In genomic region chr4:113157086-113157857, GRCh38 we compare ENCODE assay signal across 32 cellular contexts.
DNase-seq lines count a peak whose midpoint lies in the region; ATAC-seq, FAIRE-seq and TF ChIP-seq lines count a peak whose summit lies in the region.
"Had no signal": no experiment of that assay in that cellular context is flagged by ENCODE, and none has a peak within 500 bp of the region (broad histone marks: within the 10 kb centered on the region; RNA-seq: fewer than 3 reads in every experiment).

No MANE protein-coding gene starts in this region.

- no peaks in the 10 kb centered on the region for H3K4me1 ChIP-seq in H1 (replicated peaks in 1 of 4; ENCODE audit: control insufficient read depth in 3 of 4, insufficient read depth in 4 of 4, low read length in 3 of 4)
- H3K4me1 ChIP-seq: colonic mucosa had no signal

- no peak overlapping the region for H3K27ac ChIP-seq in H1 (ENCODE audit: low read depth, low read length)
- H3K27ac ChIP-seq: BLaER1, cardiac muscle cell, colonic mucosa, epithelial cell of prostate, GM23248 had no signal

- no peaks in the 10 kb centered on the region for H3K27me3 Mint-ChIP-seq in nephron (ENCODE audit: low read depth)
- H3K27me3 Mint-ChIP-seq: activated naive CD8-positive, alpha-beta T cell treated with anti-CD3 and anti-CD28 coated beads, Interleukin-2, amount 10 ng/mL, durations not matched to agents 7 days and 5 days; IgD-negative memory B cell; stimulated activated naive B cell treated with anti-CD40 and anti-IgM and Interleukin-4, amounts not matched to agents 10 μg/mL and 1 μg/mL and 100 μg/mL, for 72 hours had no signal

- TF ChIP-seq EP300 in H1 (IDR thresholded peaks at IDR 0.05; ENCODE audit: borderline replicate concordance in 1 of 2, low read depth in 2 of 2, low read length in 2 of 2), result no peak

- CTCF ChIA-PET in H1 (lab: Charles Lee; ENCODE audit: partially characterized antibody), result interaction anchor here (0.8 to 1.3 kb wide), 4 partner anchors 12 to 91 kb away, joined by 3 to 4 read pairs (median 4); no protein-coding TSS in a partner anchor

- H3K4me3 ChIP-seq in H1 (ENCODE audit: extremely low read depth in 1 of 4, insufficient read depth in 2 of 4, low read depth in 3 of 4, low read length in 4 of 4), result no peak overlapping the region
- H3K4me3 ChIP-seq: BLaER1, cardiac muscle cell, colonic mucosa, GM23248 had no signal

- POLR2A ChIA-PET in H1 (lab: Charles Lee; ENCODE audit: partially characterized antibody), result no interaction called here

- no peak overlapping the region for H4K91ac ChIP-seq in H1 (replicated peaks; ENCODE audit: insufficient read length, low read length)

- no peak overlapping the region for H3K9ac ChIP-seq in H1 (replicated peaks in 1 of 4; ENCODE audit: extremely low read depth in 1 of 4, low read depth in 3 of 4, low read length in 3 of 4)
- H3K9ac ChIP-seq: BLaER1, GM23248 had no signal

- no peaks in the 10 kb centered on the region for H3K9me3 Mint-ChIP-seq in nephron
- H3K9me3 Mint-ChIP-seq: activated CD4-positive, alpha-beta T cell treated with anti-CD3 and anti-CD28 coated beads, Interleukin-2, amount 10 ng/mL, durations not matched to agents 24 days and 14 days; activated naive CD8-positive, alpha-beta T cell treated with anti-CD3 and anti-CD28 coated beads, Interleukin-2, amount 10 ng/mL, durations not matched to agents 7 days and 5 days; IgD-negative memory B cell had no signal

- H3K36me3 ChIP-seq in H1 (ENCODE audit: control insufficient read depth in 2 of 4, insufficient read depth in 4 of 4, low read length in 3 of 4), result no peaks in the 10 kb centered on the region
- H3K36me3 ChIP-seq: BLaER1, cardiac muscle cell, colonic mucosa had no signal

- H3K23ac ChIP-seq in H1 (ENCODE audit: insufficient read length), result no peak overlapping the region

- 29% methylated on average over 3 of the region's 3 CpGs; no CpG with 5 or more reads in 1 of the 2 experiments for WGBS in H1 (ENCODE audit: extremely low coverage in 1 of 2, insufficient coverage in 1 of 2, insufficient read length in 1 of 2, insufficient replicate concordance in 2 of 2, low coverage in 1 of 2, low lambda C conversion rate in 2 of 2, missing lambda C conversion rate in 1 of 2), 2 experiments

- FAIRE-seq in H1 (lab: Jason Lieb, UNC), result peak; percentile 58
- FAIRE-seq: RCC 7860, small intestine had no signal

- H3K9me3 ChIP-seq in H1 (ENCODE audit: insufficient read depth in 2 of 2, low read depth in 1 of 2, low read length in 1 of 2), result no peaks in the 10 kb centered on the region
- H3K9me3 ChIP-seq: BLaER1, colonic mucosa had no signal

- no peak overlapping the region for H4K5ac ChIP-seq in H1 (ENCODE audit: insufficient read length, low read depth, low read length)

- no peak overlapping the region for H3K4me2 ChIP-seq in H1 (ENCODE audit: insufficient read depth in 1 of 2, low read depth in 2 of 2, low read length in 2 of 2)
- H3K4me2 ChIP-seq: BLaER1 had no signal

- H3K4me1 Mint-ChIP-seq in nephron, result peaks cover 18% of the 10 kb centered on the region
- H3K4me1 Mint-ChIP-seq: activated CD4-positive, alpha-beta T cell treated with anti-CD3 and anti-CD28 coated beads, Interleukin-2, amount 10 ng/mL, durations not matched to agents 24 days and 14 days; activated naive CD8-positive, alpha-beta T cell treated with anti-CD3 and anti-CD28 coated beads, Interleukin-2, amount 10 ng/mL, durations not matched to agents 7 days and 5 days; IgD-negative memory B cell; stimulated activated naive B cell treated with anti-CD40 and anti-IgM and Interleukin-4, amounts not matched to agents 10 μg/mL and 1 μg/mL and 100 μg/mL, for 72 hours had no signal

- H3K14ac ChIP-seq in H1 (ENCODE audit: insufficient read length), result no peak overlapping the region

- no peak overlapping the region for H3K4me3 Mint-ChIP-seq in nephron
- H3K4me3 Mint-ChIP-seq: activated CD4-positive, alpha-beta T cell treated with anti-CD3 and anti-CD28 coated beads, Interleukin-2, amount 10 ng/mL, durations not matched to agents 24 days and 14 days; activated naive CD8-positive, alpha-beta T cell treated with anti-CD3 and anti-CD28 coated beads, Interleukin-2, amount 10 ng/mL, durations not matched to agents 7 days and 5 days; IgD-negative memory B cell; stimulated activated naive B cell treated with anti-CD40 and anti-IgM and Interleukin-4, amounts not matched to agents 10 μg/mL and 1 μg/mL and 100 μg/mL, for 72 hours had no signal

- DNase-seq in NCI-H345 (lab: John Stamatoyannopoulos, UW), result peak; percentile 7
- DNase-seq in NCI-H345 treated with DMSO at 0.1 percent for 48 hours (lab: John Stamatoyannopoulos, UW; ENCODE audit: unreplicated experiment), result no peak
- peak; percentile 54 for DNase-seq in LHCN-M2 (ENCODE audit: low read depth)
- no peak for DNase-seq in H1 (ENCODE audit: low read depth in 1 of 2, low spot score in 2 of 2)
- no peak for DNase-seq in AML-193 (lab: John Stamatoyannopoulos, UW)
- no peak for DNase-seq in activated naive CD4-positive, alpha-beta T cell treated with anti-CD3 and anti-CD28 coated beads, Interleukin-2, amount 50 U/mL, for 16 hours
- DNase-seq: activated CD4-positive, alpha-beta T cell treated with anti-CD3 and anti-CD28 coated beads, Interleukin-2, amount 10 ng/mL, durations not matched to agents 24 days and 14 days; activated effector memory CD4-positive, alpha-beta T cell treated with anti-CD3 and anti-CD28 coated beads, Interleukin-2, amount 50 U/mL, for 16 hours; activated naive CD8-positive, alpha-beta T cell treated with anti-CD3 and anti-CD28 coated beads, Interleukin-2, amount 10 ng/mL, durations not matched to agents 7 days and 5 days; activated T-cell treated with anti-CD3 and anti-CD28 coated beads, Interleukin-2, amount 50 U/mL, for 1 hour; aorta; colonic mucosa; DND-41; effector CD4-positive, alpha-beta T cell; GM23248; islet precursor cell; left ventricle myocardium superior; NCI-H1048; SIG-M5; small intestine; stimulated activated naive B cell treated with anti-CD40 and anti-IgM and Interleukin-4, amounts not matched to agents 10 μg/mL and 1 μg/mL and 100 μg/mL, for 72 hours; substantia nigra; SW 1271; T-helper 9 cell; trophoblast cell had no signal

- no peaks in the 10 kb centered on the region for H3K79me2 ChIP-seq in H1 (ENCODE audit: control insufficient read depth in 1 of 2, insufficient read depth in 2 of 2, low read length in 2 of 2)

- H4K8ac ChIP-seq in H1 (ENCODE audit: extremely low read depth, insufficient read depth, low read length), result no peak overlapping the region

- H2BK120ac ChIP-seq in H1 (replicated peaks; ENCODE audit: low read depth, low read length), result no peak overlapping the region

- H3K79me1 ChIP-seq in H1 (ENCODE audit: low read depth, low read length), result no peaks in the 10 kb centered on the region

- no peak overlapping the region for H2AK5ac ChIP-seq in H1 (ENCODE audit: low read depth, low read length)

- H2BK20ac ChIP-seq in H1 (ENCODE audit: low read length), result no peak overlapping the region

- no peak for TF ChIP-seq POLR2A in H1 (IDR thresholded peaks at IDR 0.05; ENCODE audit: control extremely low read depth in 1 of 2, low read depth in 2 of 2, low read length in 2 of 2)

- TF ChIP-seq CTCF in H1 (IDR thresholded peaks at IDR 0.05; ENCODE audit: control extremely low read depth in 1 of 3, insufficient read depth in 1 of 3, low read depth in 1 of 3, low read length in 3 of 3), result no peak
- TF ChIP-seq CTCF in nephron (IDR thresholded peaks at IDR 0.05; ENCODE audit: unreplicated experiment in 3 of 3), result no peak

- ATAC-seq in SK-N-SH treated with all-trans-retinoic acid at 6 μM for 48 hours, result no peak
- ATAC-seq: left ventricle myocardium superior; stimulated activated naive B cell treated with anti-CD40 and anti-IgM and Interleukin-4, amounts not matched to agents 10 μg/mL and 1 μg/mL and 100 μg/mL, for 72 hours had no signal

- peak overlapping the region in 2 of 3 experiments; percentile 22 to 55 for H3K27ac Mint-ChIP-seq in nephron
- H3K27ac Mint-ChIP-seq: activated CD4-positive, alpha-beta T cell treated with anti-CD3 and anti-CD28 coated beads, Interleukin-2, amount 10 ng/mL, durations not matched to agents 24 days and 14 days; activated naive CD8-positive, alpha-beta T cell treated with anti-CD3 and anti-CD28 coated beads, Interleukin-2, amount 10 ng/mL, durations not matched to agents 7 days and 5 days; IgD-negative memory B cell; stimulated activated naive B cell treated with anti-CD40 and anti-IgM and Interleukin-4, amounts not matched to agents 10 μg/mL and 1 μg/mL and 100 μg/mL, for 72 hours had no signal

- TF ChIP-seq RAD21 in H1 (IDR thresholded peaks at IDR 0.05 in 1 of 2, conservative IDR thresholded peaks at IDR 0.05 in 1 of 2; ENCODE audit: low read depth in 2 of 2, low read length in 2 of 2), result no peak

- H2BK5ac ChIP-seq in H1 (ENCODE audit: low read depth, low read length), result no peak overlapping the region

- no peak overlapping the region for H3K56ac ChIP-seq in H1 (replicated peaks; ENCODE audit: insufficient read length, low read depth, low read length)

- no peak overlapping the region for H3K4ac ChIP-seq in H1 (replicated peaks; ENCODE audit: insufficient read length, low read depth, low read length)

- H3K23me2 ChIP-seq in H1 (ENCODE audit: low read depth, low read length), result no peaks in the 10 kb centered on the region

- H2BK12ac ChIP-seq in H1 (ENCODE audit: low read depth, low read length), result no peak overlapping the region

- no peak overlapping the region for H2BK15ac ChIP-seq in H1 (ENCODE audit: low read length)

- H2AFZ ChIP-seq in H1 (ENCODE audit: low read length), result no peak overlapping the region
- H2AFZ ChIP-seq: GM23248 had no signal

- H4K20me1 ChIP-seq in H1 (replicated peaks in 1 of 2; ENCODE audit: control insufficient read depth in 1 of 2, insufficient read depth in 2 of 2, low read length in 2 of 2), result no peaks in the 10 kb centered on the region
- H4K20me1 ChIP-seq: BLaER1 had no signal

- no peak overlapping the region for H3K18ac ChIP-seq in H1 (ENCODE audit: extremely low read depth, low read length)

- no peaks in the 10 kb centered on the region for H3K36me3 Mint-ChIP-seq in nephron (ENCODE audit: low read depth)
- H3K36me3 Mint-ChIP-seq: activated naive CD8-positive, alpha-beta T cell treated with anti-CD3 and anti-CD28 coated beads, Interleukin-2, amount 10 ng/mL, durations not matched to agents 7 days and 5 days; IgD-negative memory B cell; stimulated activated naive B cell treated with anti-CD40 and anti-IgM and Interleukin-4, amounts not matched to agents 10 μg/mL and 1 μg/mL and 100 μg/mL, for 72 hours had no signal

- H3K27me3 ChIP-seq in H1 (replicated peaks in 1 of 4; ENCODE audit: control insufficient read depth in 3 of 4, extremely low read depth in 1 of 4, insufficient read depth in 3 of 4, low read length in 3 of 4), result no peaks in the 10 kb centered on the region
- H3K27me3 ChIP-seq: BLaER1, cardiac muscle cell, colonic mucosa had no signal

TF ChIP-seq in H1, 55 proteins besides CTCF, POLR2A, EP300 and RAD21 (continues in another document):
- TF ChIP-seq SRF (IDR thresholded peaks at IDR 0.05; ENCODE audit: low read depth, low read length), result peak; percentile 66
- peak; percentile 53 for TF ChIP-seq TEAD4 (IDR thresholded peaks at IDR 0.05; ENCODE audit: low read depth, low read length)
- no peak for TF ChIP-seq TBP (IDR thresholded peaks at IDR 0.05; ENCODE audit: low read depth, low read length)

TF ChIP-seq in SK-N-SH treated with all-trans-retinoic acid at 6 μM for 48 hours, 23 proteins besides CTCF, POLR2A, EP300 and RAD21 (continues in another document):
- no peak for TF ChIP-seq PPARA (CRISPR knock-in tag; IDR thresholded peaks at IDR 0.05; ENCODE audit: borderline replicate concordance)
- TF ChIP-seq ESRRG (CRISPR knock-in tag; IDR thresholded peaks at IDR 0.05), result no peak

Comparison
In these comparisons a context has a peak if more than half of its experiments do, and no peak if none do; other contexts are left out.
1. DNase-seq: peak in NCI-H345 (single experiment) and LHCN-M2 (single experiment); none in NCI-H345 treated with DMSO at 0.1 percent for 48 hours (single experiment), H1 (0 of 2), AML-193 (0 of 2) and activated naive CD4-positive, alpha-beta T cell treated with anti-CD3 and anti-CD28 coated beads, Interleukin-2, amount 50 U/mL, for 16 hours (single experiment).